8 cellular contexts compared by ENCODE assay signal in the genomic region with DNA sequence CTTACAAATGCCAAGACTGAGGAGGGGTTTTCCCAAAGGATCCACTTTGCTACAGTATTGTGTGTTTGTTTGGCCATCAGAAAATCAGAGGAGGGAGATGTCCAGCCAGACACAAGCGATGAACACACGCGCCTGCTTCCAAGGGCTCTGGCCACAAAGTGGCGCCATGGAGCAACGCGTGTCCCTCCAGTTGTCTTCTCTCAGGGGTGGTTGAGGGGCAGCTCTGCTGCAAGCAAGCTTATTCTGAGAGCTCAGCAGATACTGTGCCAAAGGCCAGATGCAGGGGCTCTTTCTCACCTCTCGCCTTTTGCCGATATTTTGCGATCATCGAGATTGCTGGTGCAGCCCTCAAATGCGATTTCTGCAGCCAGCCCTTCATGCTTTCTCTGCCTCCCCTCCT.
DNase-seq lines count a peak whose midpoint lies in the region; ATAC-seq and TF ChIP-seq lines count a peak whose summit lies in the region.

No MANE protein-coding gene starts in this region.

- H3K79me2 ChIP-seq in GM23338 (replicated peaks; ENCODE audit: insufficient read depth) (no peaks in the 10 kb centered on the region), PC-3 (ENCODE audit: low read length) (no peaks in the 10 kb centered on the region)

- H3K9me3 Mint-ChIP-seq in GM23338: no peaks in the 10 kb centered on the region
- H3K9me3 Mint-ChIP-seq in glutamatergic neuron (ENCODE audit: unreplicated experiment): no peaks in the 10 kb centered on the region

- intact Hi-C loops in PC-3 (cut with micrococcal nuclease) (no loop called here), sciatic nerve (cut with DNase I) (no loop called here)

- H3K27me3 Mint-ChIP-seq in GM23338 (ENCODE audit: insufficient read depth, low read depth, poor library complexity): peaks cover 6% of the 10 kb centered on the region
- no peaks in the 10 kb centered on the region for H3K27me3 Mint-ChIP-seq in glutamatergic neuron (ENCODE audit: unreplicated experiment)

- H3K27ac Mint-ChIP-seq in GM23338: no peak overlapping the region
- no peak overlapping the region for H3K27ac Mint-ChIP-seq in glutamatergic neuron (ENCODE audit: unreplicated experiment)

- TF ChIP-seq CTCF in GM23338 (conservative IDR thresholded peaks at IDR 0.05; ENCODE audit: low read depth in 2 of 2) (peak; percentile 51 to 87), PC-3 (conservative IDR thresholded peaks at IDR 0.05; ENCODE audit: low read depth, low read length) (peak; percentile 36; the same call in 1 of the 2 replicates), glutamatergic neuron (IDR thresholded peaks at IDR 0.05; ENCODE audit: partially characterized antibody, unreplicated experiment) (peak; percentile 25)

- H2AFZ ChIP-seq in GM23338: peak overlapping the region; percentile 86; the same call in 1 of the 2 replicates
- H2AFZ ChIP-seq in PC-3 (ENCODE audit: low read length): no peak overlapping the region

- BruUV-seq in PC-3 (replicated peaks; lab: Mats Ljungman, UMichigan): no TSS peak

- POLR2A ChIA-PET in PC-3 (lab: Charles Lee; ENCODE audit: unreplicated experiment): no interaction called here

- H4K20me1 ChIP-seq in GM23338 (replicated peaks; ENCODE audit: insufficient read depth): no peaks in the 10 kb centered on the region
- no peaks in the 10 kb centered on the region for H4K20me1 ChIP-seq in PC-3 (ENCODE audit: low read length)

- H3K4me1 Mint-ChIP-seq in GM23338: no peaks in the 10 kb centered on the region; the same call in 2 of the 3 replicates
- no peaks in the 10 kb centered on the region for H3K4me1 Mint-ChIP-seq in glutamatergic neuron (ENCODE audit: low read depth, unreplicated experiment)

- CTCF ChIA-PET in PC-3 (lab: Charles Lee): no interaction called here

- H3K4me3 Mint-ChIP-seq in GM23338: no peak overlapping the region
- H3K4me3 Mint-ChIP-seq in glutamatergic neuron (ENCODE audit: unreplicated experiment): no peak overlapping the region

- peak; percentile 97 for ATAC-seq in GM23338
- ATAC-seq in PC-3: no peak
- ATAC-seq in sciatic nerve: peak; percentile 73

- H3F3A ChIP-seq in GM23338 (replicated peaks; ENCODE audit: low read depth) (no peaks in the 10 kb centered on the region), PC-3 (ENCODE audit: low read length, unreplicated experiment) (no peaks in the 10 kb centered on the region)

- no peak overlapping the region for H3K4me3 ChIP-seq in GM23338
- H3K4me3 ChIP-seq in PC-3 (ENCODE audit: low read length): no peak overlapping the region

- no peak overlapping the region for H3K4me2 ChIP-seq in GM23338
- no peak overlapping the region for H3K4me2 ChIP-seq in PC-3 (ENCODE audit: low read length)

- H3K36me3 ChIP-seq in GM23338 (ENCODE audit: insufficient read depth) (no peaks in the 10 kb centered on the region), PC-3 (ENCODE audit: low read depth, low read length) (no peaks in the 10 kb centered on the region)

- DNase-seq in GM23338 (ENCODE audit: low spot score) (peak; percentile 82), PC-3 (peak; percentile 9), glutamatergic neuron (peak; percentile 69), sciatic nerve (ENCODE audit: low spot score) (no peak), epidermal melanocyte (ENCODE audit: insufficient read length, low spot score) (no peak), NCI-H2029 treated with DMSO at 0.1 percent for 48 hours (lab: John Stamatoyannopoulos, UW) (no peak), kidney glomerular epithelial cell (lab: John Stamatoyannopoulos, UW) (no peak)
- DNase-seq in stimulated activated CD4-positive, alpha-beta T cell treated with anti-CD3 and anti-CD28 coated beads, Interleukin-4, amount 100 ng/mL, for 4 hours: no peak

- H3K9me2 ChIP-seq in GM23338 (ENCODE audit: insufficient read depth) (no peaks in the 10 kb centered on the region; the same call in 1 of the 2 replicates), PC-3 (replicated peaks; ENCODE audit: low read length) (no peaks in the 10 kb centered on the region)

- H3K27ac ChIP-seq in GM23338 (ENCODE audit: low read depth) (no peak overlapping the region), PC-3 (ENCODE audit: low read length) (no peak overlapping the region)

- no peaks in the 10 kb centered on the region for H3K9me3 ChIP-seq in PC-3 (ENCODE audit: low read length)

- H3K36me3 Mint-ChIP-seq in GM23338 (ENCODE audit: low read depth) (no peaks in the 10 kb centered on the region), glutamatergic neuron (ENCODE audit: unreplicated experiment) (no peaks in the 10 kb centered on the region)

- no peak overlapping the region for H3K9ac ChIP-seq in PC-3 (ENCODE audit: low read length)

- no peaks in the 10 kb centered on the region for H3K27me3 ChIP-seq in GM23338 (ENCODE audit: insufficient read depth)
- H3K27me3 ChIP-seq in PC-3 (ENCODE audit: low read length): no peaks in the 10 kb centered on the region

- H3K4me1 ChIP-seq in GM23338 (ENCODE audit: insufficient read depth) (no peaks in the 10 kb centered on the region), PC-3 (ENCODE audit: insufficient read depth, low read length) (no peaks in the 10 kb centered on the region)

TF ChIP-seq in GM23338, 12 proteins besides CTCF, POLR2A, EP300 and RAD21:
- TF ChIP-seq ZNF331 (CRISPR knock-in tag; IDR thresholded peaks at IDR 0.05; ENCODE audit: low read depth): no peak
- peak; percentile 59; the same call in 1 of the 2 replicates for TF ChIP-seq ZNF462 (CRISPR knock-in tag; IDR thresholded peaks at IDR 0.05)

Comparison
In these comparisons a context has a peak if more than half of its experiments do, and no peak if none do; other contexts are left out.
1. DNase-seq: peak in GM23338 (single experiment), PC-3 (single experiment) and glutamatergic neuron (single experiment); none in sciatic nerve (single experiment), epidermal melanocyte (single experiment), stimulated activated CD4-positive, alpha-beta T cell treated with anti-CD3 and anti-CD28 coated beads, Interleukin-4, amount 100 ng/mL, for 4 hours (0 of 2), NCI-H2029 treated with DMSO at 0.1 percent for 48 hours (single experiment) and kidney glomerular epithelial cell (single experiment).
2. Peak in every context shown above with its lines, with median percentiles within 50 percentile points of each other: CTCF ChIP-seq.